In genomic region chr22:25362215-25362882, GRCh38 we compare ENCODE assay signal across 8 cellular contexts.
DNase-seq lines count a peak whose midpoint lies in the region; ATAC-seq lines count a peak whose summit lies in the region.

No MANE protein-coding gene starts in this region.

- DNase-seq in NCI-H146 (lab: John Stamatoyannopoulos, UW) (peak; percentile 12), NCI-H146 treated with DMSO at 0.1 percent for 48 hours (lab: John Stamatoyannopoulos, UW; ENCODE audit: unreplicated experiment) (no peak), NCI-H1105 treated with DMSO at 0.1 percent for 48 hours (lab: John Stamatoyannopoulos, UW) (peak; percentile 45), lung microvascular endothelial cell (ENCODE audit: low read depth in 2 of 2) (peak; percentile 46 to 73)
- DNase-seq in activated CD4-positive, alpha-beta T cell treated with anti-CD3 and anti-CD28 coated beads, Interleukin-2, amount 50 U/mL, for 1 hour = peak; percentile 68
- DNase-seq in stimulated activated CD8-positive, alpha-beta memory T cell treated with anti-CD3 and anti-CD28 coated beads, Interleukin-12 subunit alpha, Interleukin-12 subunit beta, amount 100 ng/mL, for 4 hours (ENCODE audit: low read depth) = peak; percentile 37

- H3K27ac Mint-ChIP-seq in dendritic cell treated with granulocyte-macrophage colony-stimulating factor and Interleukin-4, amounts not matched to agents 40 ng/mL and 50 ng/mL, for 4 days = peak overlapping the region; percentile 56

- H3K9me3 Mint-ChIP-seq in dendritic cell treated with granulocyte-macrophage colony-stimulating factor and Interleukin-4, amounts not matched to agents 40 ng/mL and 50 ng/mL, for 4 days = no peaks in the 10 kb centered on the region

- H3K36me3 Mint-ChIP-seq in dendritic cell treated with granulocyte-macrophage colony-stimulating factor and Interleukin-4, amounts not matched to agents 40 ng/mL and 50 ng/mL, for 4 days (ENCODE audit: low read depth) = peaks cover 96% of the 10 kb centered on the region

- H3K27me3 Mint-ChIP-seq in dendritic cell treated with granulocyte-macrophage colony-stimulating factor and Interleukin-4, amounts not matched to agents 40 ng/mL and 50 ng/mL, for 4 days = no peaks in the 10 kb centered on the region

- peaks cover 44% of the 10 kb centered on the region for H3K4me1 Mint-ChIP-seq in dendritic cell treated with granulocyte-macrophage colony-stimulating factor and Interleukin-4, amounts not matched to agents 40 ng/mL and 50 ng/mL, for 4 days (ENCODE audit: low read depth)

- no peak for ATAC-seq in GM19467 (IDR thresholded peaks at IDR 0.05; ENCODE audit: unreplicated experiment)

- intact Hi-C loops in dendritic cell treated with granulocyte-macrophage colony-stimulating factor and Interleukin-4, amounts not matched to agents 40 ng/mL and 50 ng/mL, for 4 days (cut with micrococcal nuclease) = loop anchor here (5.0 to 10.0 kb wide), 2 partner anchors 62 to 85 kb away; no protein-coding TSS in a partner anchor

- H3K4me3 Mint-ChIP-seq in dendritic cell treated with granulocyte-macrophage colony-stimulating factor and Interleukin-4, amounts not matched to agents 40 ng/mL and 50 ng/mL, for 4 days = no peak overlapping the region
